20 cellular contexts compared by ENCODE assay signal in genomic region chr10:103734731-103735130, GRCh38.
A peak's percentile ranks its signal among the peaks of the same experiment; 100 is the strongest.
DNase-seq lines count a peak whose midpoint lies in the region; ATAC-seq and TF ChIP-seq lines count a peak whose summit lies in the region.
"Had no signal": no experiment of that assay in that cellular context is flagged by ENCODE, and none has a peak within 500 bp of the region (broad histone marks: within the 10 kb centered on the region; RNA-seq: fewer than 3 reads in every experiment).

No MANE protein-coding gene starts in this region.

- H3K79me2 ChIP-seq in GM23248 (ENCODE audit: insufficient read depth), result no peaks in the 10 kb centered on the region

- BruUV-seq in Calu3 (replicated peaks; lab: Mats Ljungman, UMichigan), result no TSS peak

- no peaks in the 10 kb centered on the region for H3K36me3 Mint-ChIP-seq in Calu3 (ENCODE audit: insufficient read depth, unreplicated experiment)
- H3K36me3 Mint-ChIP-seq: CD4-positive, alpha-beta memory T cell; IgD-negative memory B cell had no signal

- no peak for ATAC-seq in HG03045 (IDR thresholded peaks at IDR 0.05; ENCODE audit: unreplicated experiment)
- ATAC-seq: HCT116 had no signal

- WGBS in GM23248 (ENCODE audit: low coverage in 1 of 2, low lambda C conversion rate in 2 of 2, missing lambda C conversion rate in 2 of 2), 2 experiments, result 58 to 62% methylated on average over 4 of the region's 4 CpGs
- WGBS in tibial nerve, 2 donors, result 58 to 68% methylated on average over 4 of the region's 4 CpGs

- no peak overlapping the region for H3K4me3 Mint-ChIP-seq in Calu3 (ENCODE audit: low read depth, unreplicated experiment)
- H3K4me3 Mint-ChIP-seq: IgD-negative memory B cell had no signal

- H3F3A ChIP-seq in GM23248 (ENCODE audit: insufficient read depth), result peaks cover 11% of the 10 kb centered on the region

- H3K9me3 Mint-ChIP-seq in Calu3 (ENCODE audit: low read depth, unreplicated experiment), result no peaks in the 10 kb centered on the region
- H3K9me3 Mint-ChIP-seq: CD4-positive, alpha-beta memory T cell had no signal

- intact Hi-C loops in Calu3 (cut with micrococcal nuclease; ENCODE audit: unreplicated experiment), result no loop called here

- DNase-seq in GM23248, result peak; percentile 51
- peak; percentile 37 for DNase-seq in amniotic epithelial cell (ENCODE audit: low read depth)
- DNase-seq in foreskin fibroblast, result peak; percentile 40 to 66
- DNase-seq in tibial nerve (ENCODE audit: low spot score in 2 of 2), result no peak
- DNase-seq in Calu3, result no peak
- no peak for DNase-seq in NCI-H2171 treated with DMSO at 0.1 percent for 48 hours (lab: John Stamatoyannopoulos, UW)
- DNase-seq: Caco-2; CD4-positive, alpha-beta memory T cell; MV-4-11; NCI-H1105 treated with DMSO at 0.1 percent for 48 hours; NCI-H1694 treated with DMSO at 0.1 percent for 48 hours; NCI-H2081 treated with DMSO at 0.1 percent for 48 hours; NCI-H446; NCI-H526; SHP77 treated with DMSO at 0.1 percent for 48 hours; SK-N-SH had no signal

- no peak for TF ChIP-seq CTCF in foreskin fibroblast (IDR thresholded peaks at IDR 0.05; ENCODE audit: low read depth, low read length)
- no peak for TF ChIP-seq CTCF in tibial nerve (IDR thresholded peaks at IDR 0.05)
- no peak for TF ChIP-seq CTCF in Calu3 (IDR thresholded peaks at IDR 0.05; ENCODE audit: unreplicated experiment)

- H3K9me3 ChIP-seq in GM23248 (ENCODE audit: low read depth) (no peaks in the 10 kb centered on the region), tibial nerve (no peaks in the 10 kb centered on the region)
- H3K9me3 ChIP-seq: BLaER1 treated with 17β-estradiol and CSF1 and Interleukin-3, amounts not matched to agents 10 nM and 100 nM; Caco-2; SK-N-SH had no signal

- CTCF ChIA-PET in Calu3 (lab: Charles Lee), result no interaction called here

- H3K4me3 ChIP-seq in GM23248, result no peak overlapping the region
- no peak overlapping the region for H3K4me3 ChIP-seq in foreskin fibroblast (ENCODE audit: low read depth in 1 of 2, low read length in 2 of 2)
- no peak overlapping the region for H3K4me3 ChIP-seq in tibial nerve
- H3K4me3 ChIP-seq: BLaER1 treated with 17β-estradiol and CSF1 and Interleukin-3, amounts not matched to agents 10 nM and 100 nM had no signal

- no peak for TF ChIP-seq EP300 in tibial nerve (IDR thresholded peaks at IDR 0.05)

- H4K20me1 ChIP-seq in GM23248 (ENCODE audit: insufficient read depth), result no peaks in the 10 kb centered on the region

- no peak overlapping the region for H3K27ac ChIP-seq in GM23248
- peak overlapping the region in 3 of 4 donors; percentile 34 to 90 (median 84) for H3K27ac ChIP-seq in tibial nerve
- H3K27ac ChIP-seq: BLaER1 treated with 17β-estradiol and CSF1 and Interleukin-3, amounts not matched to agents 10 nM and 100 nM had no signal

- no peak overlapping the region for H2AFZ ChIP-seq in GM23248

- no peak overlapping the region for H3K27ac Mint-ChIP-seq in Calu3 (ENCODE audit: unreplicated experiment)
- H3K27ac Mint-ChIP-seq: IgD-negative memory B cell had no signal

- H3K27me3 ChIP-seq in GM23248 (replicated peaks; ENCODE audit: insufficient read depth) (no peaks in the 10 kb centered on the region), tibial nerve (no peaks in the 10 kb centered on the region)
- H3K27me3 ChIP-seq: BLaER1 treated with 17β-estradiol and CSF1 and Interleukin-3, amounts not matched to agents 10 nM and 100 nM had no signal

- H3K4me2 ChIP-seq in GM23248 (ENCODE audit: unreplicated experiment), result no peak overlapping the region
- H3K4me2 ChIP-seq: BLaER1 treated with 17β-estradiol and CSF1 and Interleukin-3, amounts not matched to agents 10 nM and 100 nM; SK-N-SH had no signal

- H3K4me1 ChIP-seq in GM23248 (ENCODE audit: insufficient read depth) (peaks cover 20% of the 10 kb centered on the region), tibial nerve (peaks cover 0 to 85% (median 18%) of the 10 kb centered on the region in 4 donors)

- TF ChIP-seq POLR2A in tibial nerve (IDR thresholded peaks at IDR 0.05), result no peak

- H3K36me3 ChIP-seq in GM23248 (ENCODE audit: low read depth) (no peaks in the 10 kb centered on the region), tibial nerve (no peaks in the 10 kb centered on the region)

- H3K9me2 ChIP-seq in GM23248 (ENCODE audit: insufficient read depth), result no peaks in the 10 kb centered on the region
- H3K9me2 ChIP-seq: SK-N-SH had no signal

- in situ Hi-C loops in GM23248 (cut with MboI), result no loop called here

- H3K9ac ChIP-seq in GM23248, result no peak overlapping the region
- H3K9ac ChIP-seq: BLaER1 treated with 17β-estradiol and CSF1 and Interleukin-3, amounts not matched to agents 10 nM and 100 nM; SK-N-SH had no signal

- H3K4me1 Mint-ChIP-seq in Calu3 (ENCODE audit: low read depth, unreplicated experiment), result peaks cover 16% of the 10 kb centered on the region
- H3K4me1 Mint-ChIP-seq: IgD-negative memory B cell had no signal

- peaks cover 15% of the 10 kb centered on the region for H3K27me3 Mint-ChIP-seq in Calu3 (ENCODE audit: unreplicated experiment)
- H3K27me3 Mint-ChIP-seq: CD4-positive, alpha-beta memory T cell had no signal

Comparison
In these comparisons a context has a peak if more than half of its experiments do, and no peak if none do; other contexts are left out.
1. DNase-seq: peak in GM23248 (single experiment), amniotic epithelial cell (single experiment) and foreskin fibroblast (2 of 2); none in tibial nerve (0 of 2), Calu3 (single experiment) and NCI-H2171 treated with DMSO at 0.1 percent for 48 hours (single experiment).